ENCODE assay signal across 12 cellular contexts in genomic region chr17:20206068-20206467, GRCh38.
DNase-seq lines count a peak whose midpoint lies in the region; ATAC-seq and TF ChIP-seq lines count a peak whose summit lies in the region.
"Had no signal": no experiment of that assay in that cellular context is flagged by ENCODE, and none has a peak within 500 bp of the region (broad histone marks: within the 10 kb centered on the region; RNA-seq: fewer than 3 reads in every experiment).

No MANE protein-coding gene starts in this region.

- TF ChIP-seq CTCF in WTC11 (IDR thresholded peaks at IDR 0.05) = no peak
- no peak for TF ChIP-seq CTCF in left lung (IDR thresholded peaks at IDR 0.05)
- TF ChIP-seq CTCF in thoracic aorta (IDR thresholded peaks at IDR 0.05) = no peak
- TF ChIP-seq CTCF in ovary (IDR thresholded peaks at IDR 0.05) = no peak

- H3K9me3 ChIP-seq in left lung (no peaks in the 10 kb centered on the region), thoracic aorta (no peaks in the 10 kb centered on the region), ovary (no peaks in the 10 kb centered on the region)
- H3K9me3 ChIP-seq: BLaER1 had no signal

- no peaks in the 10 kb centered on the region for H3K36me3 ChIP-seq in left lung
- H3K36me3 ChIP-seq in thoracic aorta = no peaks in the 10 kb centered on the region
- H3K36me3 ChIP-seq in ovary = no peaks in the 10 kb centered on the region

- H3K27ac ChIP-seq in left lung = peak overlapping the region in 1 of 2 donors; percentile 10
- H3K27ac ChIP-seq in thoracic aorta = peak overlapping the region; percentile 63 to 72
- peak overlapping the region in 1 of 2 donors; percentile 29 for H3K27ac ChIP-seq in ovary
- H3K27ac ChIP-seq: BLaER1, foreskin keratinocyte had no signal

- no peaks in the 10 kb centered on the region for H3K36me3 Mint-ChIP-seq in activated naive CD4-positive, alpha-beta T cell treated with anti-CD3 and anti-CD28 coated beads for 36 hours (ENCODE audit: low read depth)
- peaks cover 20% of the 10 kb centered on the region for H3K36me3 Mint-ChIP-seq in WTC11

- H3K4me1 Mint-ChIP-seq in activated naive CD4-positive, alpha-beta T cell treated with anti-CD3 and anti-CD28 coated beads for 36 hours (ENCODE audit: low read depth) = peaks cover 28% of the 10 kb centered on the region
- peaks cover 72% of the 10 kb centered on the region for H3K4me1 Mint-ChIP-seq in WTC11

- peak; percentile 77 for DNase-seq in activated naive CD4-positive, alpha-beta T cell treated with anti-CD3 and anti-CD28 coated beads for 36 hours
- DNase-seq in activated naive CD4-positive, alpha-beta T cell treated with Interleukin-2 at 50 U/mL for 16 hours = no peak
- DNase-seq in WTC11 (ENCODE audit: low spot score) (no peak), left lung (peak in 1 of 2 donors; percentile 61), thoracic aorta (ENCODE audit: low spot score) (peak; percentile 43), AG08395 (ENCODE audit: low spot score) (no peak), NCI-H345 (lab: John Stamatoyannopoulos, UW) (no peak), ovary (no peak)
- DNase-seq: NCI-H1694 treated with DMSO at 0.1 percent for 48 hours had no signal

- no peak overlapping the region for H3K4me3 Mint-ChIP-seq in activated naive CD4-positive, alpha-beta T cell treated with anti-CD3 and anti-CD28 coated beads for 36 hours
- H3K4me3 Mint-ChIP-seq in WTC11 = no peak overlapping the region

- 57 to 67% (median 58%) methylated on average over 3 of the region's 3 CpGs for WGBS in ovary, 3 donors

- ATAC-seq in WTC11 = no peak
- peak; percentile 94 for ATAC-seq in left lung
- peak; percentile 51 for ATAC-seq in thoracic aorta (ENCODE audit: insufficient number of reproducible peaks, low FRiP score, low read depth)
- ATAC-seq: GM12878 had no signal

- no peak overlapping the region for H3K4me3 ChIP-seq in left lung
- no peak overlapping the region for H3K4me3 ChIP-seq in thoracic aorta
- H3K4me3 ChIP-seq in ovary = no peak overlapping the region
- H3K4me3 ChIP-seq: BLaER1, GM12878 had no signal

- no peak overlapping the region for H3K27ac Mint-ChIP-seq in activated naive CD4-positive, alpha-beta T cell treated with anti-CD3 and anti-CD28 coated beads for 36 hours
- 0 out of 2 replicates have a peak overlapping the region, but pooled peaks have one; percentile 39 for H3K27ac Mint-ChIP-seq in WTC11

- H3K27me3 ChIP-seq in left lung (no peaks in the 10 kb centered on the region), thoracic aorta (replicated peaks; ENCODE audit: insufficient read depth) (no peaks in the 10 kb centered on the region), ovary (no peaks in the 10 kb centered on the region)
- H3K27me3 ChIP-seq: BLaER1, foreskin keratinocyte had no signal

- peaks cover 3 to 17% of the 10 kb centered on the region in 2 donors for H3K4me1 ChIP-seq in left lung
- H3K4me1 ChIP-seq in thoracic aorta (ENCODE audit: control insufficient read depth in 1 of 2, low read depth in 2 of 2) = peaks cover 31 to 47% of the 10 kb centered on the region in 2 donors
- H3K4me1 ChIP-seq in ovary (ENCODE audit: insufficient read depth) = peaks cover 10% of the 10 kb centered on the region

- no peaks in the 10 kb centered on the region for H3K9me3 Mint-ChIP-seq in activated naive CD4-positive, alpha-beta T cell treated with anti-CD3 and anti-CD28 coated beads for 36 hours
- no peaks in the 10 kb centered on the region for H3K9me3 Mint-ChIP-seq in WTC11

- CTCF ChIA-PET in activated naive CD4-positive, alpha-beta T cell treated with anti-CD3 and anti-CD28 coated beads for 36 hours (lab: Charles Lee) = interaction anchor here (0.7 to 3.0 kb wide), 5 partner anchors 9 to 213 kb away, joined by 3 to 10 read pairs (median 8); no protein-coding TSS in a partner anchor
- CTCF ChIA-PET in WTC11 (lab: Charles Lee) = interaction anchor here (0.8 to 3.0 kb wide), 5 partner anchors 11 to 213 kb away, joined by 3 to 8 read pairs (median 3); no protein-coding TSS in a partner anchor

- TF ChIP-seq POLR2A in ovary (IDR thresholded peaks at IDR 0.05) = no peak

- intact Hi-C loops in activated naive CD4-positive, alpha-beta T cell treated with anti-CD3 and anti-CD28 coated beads for 36 hours (cut with micrococcal nuclease) = loop anchor here (1.0 kb wide), 1 partner anchor 51 kb away; no protein-coding TSS in a partner anchor
- intact Hi-C loops in left lung (cut with DNase I) (no loop called here), ovary (cut with DNase I) (no loop called here)

- no peak for TF ChIP-seq EP300 in ovary (IDR thresholded peaks at IDR 0.05)

- POLR2A ChIA-PET in WTC11 (lab: Charles Lee) = no interaction called here

- no peaks in the 10 kb centered on the region for H3K27me3 Mint-ChIP-seq in activated naive CD4-positive, alpha-beta T cell treated with anti-CD3 and anti-CD28 coated beads for 36 hours (ENCODE audit: low read depth)
- no peaks in the 10 kb centered on the region for H3K27me3 Mint-ChIP-seq in WTC11 (ENCODE audit: low read depth)

TF ChIP-seq in WTC11, 78 proteins besides CTCF, POLR2A, EP300 and RAD21 (continues in another document):
- TF ChIP-seq ZBTB21 (CRISPR knock-in tag; IDR thresholded peaks at IDR 0.05; ENCODE audit: borderline replicate concordance) (no peak), EMX1 (CRISPR knock-in tag; IDR thresholded peaks at IDR 0.05) (no peak), RORB (CRISPR knock-in tag; IDR thresholded peaks at IDR 0.05) (no peak), ETV6 (CRISPR knock-in tag; IDR thresholded peaks at IDR 0.05) (no peak), ARID4B (CRISPR knock-in tag; IDR thresholded peaks at IDR 0.05; ENCODE audit: borderline replicate concordance) (no peak), JUN (CRISPR knock-in tag; IDR thresholded peaks at IDR 0.05) (no peak)
- TF ChIP-seq, protein P1, sequence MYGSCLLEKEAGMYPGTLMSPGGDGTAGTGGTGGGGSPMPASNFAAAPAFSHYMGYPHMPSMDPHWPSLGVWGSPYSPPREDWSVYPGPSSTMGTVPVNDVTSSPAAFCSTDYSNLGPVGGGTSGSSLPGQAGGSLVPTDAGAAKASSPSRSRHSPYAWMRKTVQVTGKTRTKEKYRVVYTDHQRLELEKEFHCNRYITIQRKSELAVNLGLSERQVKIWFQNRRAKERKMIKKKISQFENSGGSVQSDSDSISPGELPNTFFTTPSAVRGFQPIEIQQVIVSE (CRISPR knock-in tag; IDR thresholded peaks at IDR 0.05; ENCODE audit: borderline replicate concordance) = no peak
- TF ChIP-seq, protein P2, sequence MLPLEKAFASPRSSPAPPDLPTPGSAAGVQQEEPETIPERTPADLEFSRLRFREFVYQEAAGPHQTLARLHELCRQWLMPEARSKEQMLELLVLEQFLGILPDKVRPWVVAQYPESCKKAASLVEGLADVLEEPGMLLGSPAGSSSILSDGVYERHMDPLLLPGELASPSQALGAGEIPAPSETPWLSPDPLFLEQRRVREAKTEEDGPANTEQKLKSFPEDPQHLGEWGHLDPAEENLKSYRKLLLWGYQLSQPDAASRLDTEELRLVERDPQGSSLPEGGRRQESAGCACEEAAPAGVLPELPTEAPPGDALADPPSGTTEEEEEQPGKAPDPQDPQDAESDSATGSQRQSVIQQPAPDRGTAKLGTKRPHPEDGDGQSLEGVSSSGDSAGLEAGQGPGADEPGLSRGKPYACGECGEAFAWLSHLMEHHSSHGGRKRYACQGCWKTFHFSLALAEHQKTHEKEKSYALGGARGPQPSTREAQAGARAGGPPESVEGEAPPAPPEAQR (CRISPR knock-in tag; IDR thresholded peaks at IDR 0.05) = no peak
- TF ChIP-seq, protein P3, sequence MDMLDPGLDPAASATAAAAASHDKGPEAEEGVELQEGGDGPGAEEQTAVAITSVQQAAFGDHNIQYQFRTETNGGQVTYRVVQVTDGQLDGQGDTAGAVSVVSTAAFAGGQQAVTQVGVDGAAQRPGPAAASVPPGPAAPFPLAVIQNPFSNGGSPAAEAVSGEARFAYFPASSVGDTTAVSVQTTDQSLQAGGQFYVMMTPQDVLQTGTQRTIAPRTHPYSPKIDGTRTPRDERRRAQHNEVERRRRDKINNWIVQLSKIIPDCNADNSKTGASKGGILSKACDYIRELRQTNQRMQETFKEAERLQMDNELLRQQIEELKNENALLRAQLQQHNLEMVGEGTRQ (CRISPR knock-in tag; IDR thresholded peaks at IDR 0.05) = no peak

Comparison
In these comparisons a context has a peak if more than half of its experiments do, and no peak if none do; other contexts are left out.
1. DNase-seq: peak in activated naive CD4-positive, alpha-beta T cell treated with anti-CD3 and anti-CD28 coated beads for 36 hours (single experiment) and thoracic aorta (single experiment); none in activated naive CD4-positive, alpha-beta T cell treated with Interleukin-2 at 50 U/mL for 16 hours (single experiment), WTC11 (single experiment), AG08395 (single experiment), NCI-H345 (single experiment) and ovary (0 of 5).